ENCODE assay signal across 22 cellular contexts in the genomic region with DNA sequence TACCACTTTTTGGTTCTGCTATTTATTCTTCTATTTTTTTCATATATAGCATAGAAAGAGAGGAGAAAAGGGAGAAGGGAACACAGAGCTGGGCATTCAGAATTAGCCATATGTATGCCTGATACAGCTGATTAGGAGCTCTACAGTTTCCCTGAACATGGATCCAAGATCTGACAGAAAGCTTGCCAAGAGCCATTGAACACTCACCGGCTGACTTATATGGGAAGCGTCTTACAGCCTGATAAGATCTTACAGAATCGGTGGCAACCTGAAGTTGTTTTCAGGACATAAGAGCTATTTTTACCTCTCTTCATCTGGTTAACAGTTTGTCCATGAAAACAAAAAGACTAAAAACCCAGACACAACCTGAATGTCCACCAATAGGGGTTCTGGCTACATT. TPM values are rescaled to one million over a fixed set of nuclear protein-coding genes. Genes with fewer than 3 reads are reported as not detected.
DNase-seq lines count a peak whose midpoint lies in the region; ATAC-seq, FAIRE-seq and TF ChIP-seq lines count a peak whose summit lies in the region.
"Had no signal": no experiment of that assay in that cellular context is flagged by ENCODE, and none has a peak within 500 bp of the region (broad histone marks: within the 10 kb centered on the region; RNA-seq: fewer than 3 reads in every experiment).

No MANE protein-coding gene starts in this region.

- H2BK20ac ChIP-seq in IMR-90 (ENCODE audit: low read depth, low read length): no peak overlapping the region

- H2AK9ac ChIP-seq in IMR-90 (replicated peaks; ENCODE audit: low read depth, low read length, poor library complexity): no peak overlapping the region

- peaks cover 26% of the 10 kb centered on the region for H3K4me1 ChIP-seq in cardiac muscle cell (ENCODE audit: low read depth)
- peaks cover 0 to 18% of the 10 kb centered on the region in 2 donors for H3K4me1 ChIP-seq in right atrium auricular region
- peaks cover 3% of the 10 kb centered on the region; the same call in 1 of the 2 replicates for H3K4me1 ChIP-seq in IMR-90 (ENCODE audit: control insufficient read depth, insufficient read depth, low read length)
- no peaks in the 10 kb centered on the region for H3K4me1 ChIP-seq in small intestine (ENCODE audit: control insufficient read depth in 2 of 2, insufficient read depth in 1 of 2, low read depth in 1 of 2, low read length in 1 of 2)
- peaks cover 10% of the 10 kb centered on the region for H3K4me1 ChIP-seq in BE2C
- H3K4me1 ChIP-seq: SJSA1, uterus had no signal

- no peak overlapping the region for H2AK5ac ChIP-seq in IMR-90 (ENCODE audit: low read depth, low read length)

- POLR2A ChIA-PET in IMR-90 (lab: Charles Lee; ENCODE audit: unreplicated experiment): no interaction called here

- CTCF ChIA-PET in IMR-90 (lab: Yijun Ruan, JAX): interaction anchor here (2.7 kb wide), 1 partner anchor 18 kb away, joined by 9 read pairs; no protein-coding TSS in a partner anchor

- ATAC-seq in IMR-90 (ENCODE audit: low read depth): no peak
- ATAC-seq in GM21447 (IDR thresholded peaks at IDR 0.05; ENCODE audit: unreplicated experiment): no peak
- ATAC-seq: activated CD4-positive, alpha-beta T cell treated with anti-CD3 and anti-CD28 coated beads for 36 hours; stimulated activated effector memory CD8-positive, alpha-beta T cell treated with anti-CD3 and anti-CD28 coated beads, Interleukin-12 subunit alpha, Interleukin-12 subunit beta, amount 100 ng/mL, for 72 hours had no signal

- no peak overlapping the region for H2AFZ ChIP-seq in IMR-90 (replicated peaks; ENCODE audit: low read length, poor library complexity)

- peak overlapping the region; percentile 44 for H3K27ac ChIP-seq in cardiac muscle cell
- H3K27ac ChIP-seq in right atrium auricular region: peak overlapping the region in 1 of 2 donors; percentile 46
- H3K27ac ChIP-seq in IMR-90 (ENCODE audit: insufficient read depth, low read length): no peak overlapping the region
- H3K27ac ChIP-seq in small intestine (ENCODE audit: low read depth in 1 of 2, low read length in 1 of 2): no peak overlapping the region
- H3K27ac ChIP-seq: brain microvascular endothelial cell, SJSA1, uterus had no signal

- no peak overlapping the region for H3K4me2 ChIP-seq in IMR-90 (ENCODE audit: low read depth, low read length)
- H3K4me2 ChIP-seq: smooth muscle cell had no signal

- no peaks in the 10 kb centered on the region for H4K20me1 ChIP-seq in IMR-90 (ENCODE audit: insufficient read depth, low read length)

- H3K23ac ChIP-seq in IMR-90 (ENCODE audit: low read depth, low read length): no peak overlapping the region

- H3K4me3 ChIP-seq in cardiac muscle cell: no peak overlapping the region
- H3K4me3 ChIP-seq in right atrium auricular region: no peak overlapping the region
- no peak overlapping the region for H3K4me3 ChIP-seq in IMR-90 (ENCODE audit: insufficient read depth, low read depth, low read length)
- no peak overlapping the region for H3K4me3 ChIP-seq in small intestine (ENCODE audit: low read depth in 1 of 2, low read length in 2 of 2)
- no peak overlapping the region for H3K4me3 ChIP-seq in BE2C (ENCODE audit: low read depth, low read length)
- H3K4me3 ChIP-seq: SJSA1, smooth muscle cell, uterus had no signal

- no peak overlapping the region for H2BK15ac ChIP-seq in IMR-90 (ENCODE audit: low read depth, low read length)

- H4K8ac ChIP-seq in IMR-90 (ENCODE audit: low read depth in 2 of 2, low read length in 2 of 2): no peak overlapping the region

- no CpG with 5 or more reads among the region's 3 CpGs for WGBS in IMR-90 (ENCODE audit: extremely low coverage in 2 of 2, insufficient read length in 1 of 2), 2 experiments
- WGBS in small intestine, 3 donors: 8 to 26% (median 17%) methylated on average over 3 of the region's 3 CpGs

- H3K18ac ChIP-seq in IMR-90 (ENCODE audit: low read depth, low read length): no peak overlapping the region

- no peak overlapping the region for H4K5ac ChIP-seq in IMR-90 (ENCODE audit: low read depth, low read length)

- H3K27me3 ChIP-seq in cardiac muscle cell (no peaks in the 10 kb centered on the region), right atrium auricular region (no peaks in the 10 kb centered on the region), IMR-90 (ENCODE audit: control insufficient read depth, insufficient read depth, low read length) (peaks cover 11% of the 10 kb centered on the region), small intestine (ENCODE audit: control insufficient read depth in 2 of 2, insufficient read depth in 2 of 2, low read length in 2 of 2) (no peaks in the 10 kb centered on the region), BE2C (no peaks in the 10 kb centered on the region; the same call in 1 of the 2 replicates)
- H3K27me3 ChIP-seq: brain microvascular endothelial cell, SJSA1, uterus had no signal

- no TSS peak for BruUV-seq in IMR-90 (replicated peaks; lab: Mats Ljungman, UMichigan)

- DNase-seq in cardiac muscle cell (ENCODE audit: low read depth in 1 of 2, low spot score in 1 of 2) (peak in 1 of 2 donors; percentile 5), right atrium auricular region (ENCODE audit: low spot score) (no peak), IMR-90 (peak; percentile 30), cerebellar cortex (ENCODE audit: low spot score) (peak; percentile 33), small intestine (peak; percentile 50), hepatic stellate cell (ENCODE audit: low spot score) (no peak), BE2C (no peak)
- DNase-seq: activated CD4-positive, alpha-beta T cell treated with anti-CD3 and anti-CD28 coated beads for 36 hours; activated T-cell treated with anti-CD3 and anti-CD28 coated beads, Interleukin-2, amount 50 U/mL, for 1 hour; brain microvascular endothelial cell; COR-L47; EL; kidney; NCI-H1436 treated with DMSO at 0.1 percent for 48 hours; NCI-H524 treated with DMSO at 0.1 percent for 48 hours; substantia nigra; uterus had no signal

- no peak for TF ChIP-seq RAD21 in IMR-90 (IDR thresholded peaks at IDR 0.05; ENCODE audit: low read length)

- FAIRE-seq in small intestine (lab: Jason Lieb, UNC): no peak
- FAIRE-seq: kidney, RCC 7860 had no signal

- no peaks in the 10 kb centered on the region for H3K36me3 ChIP-seq in cardiac muscle cell
- H3K36me3 ChIP-seq in right atrium auricular region: no peaks in the 10 kb centered on the region
- no peaks in the 10 kb centered on the region for H3K36me3 ChIP-seq in IMR-90 (ENCODE audit: control insufficient read depth, insufficient read depth, low read length)
- H3K36me3 ChIP-seq in small intestine (ENCODE audit: control insufficient read depth in 2 of 2, insufficient read depth in 2 of 2, low read length in 2 of 2): no peaks in the 10 kb centered on the region
- H3K36me3 ChIP-seq in BE2C: no peaks in the 10 kb centered on the region
- H3K36me3 ChIP-seq: brain microvascular endothelial cell, SJSA1, uterus had no signal

- intact Hi-C loops in IMR-90 (cut with micrococcal nuclease): no loop called here

- no peak overlapping the region for H3K9ac ChIP-seq in IMR-90 (ENCODE audit: low read depth, low read length)

- H3K4ac ChIP-seq in IMR-90 (ENCODE audit: low read depth, low read length): no peak overlapping the region

- in situ Hi-C loops in IMR-90 (cut with MboI; ENCODE audit: low sequenced_read_pairs): no loop called here

- H3K79me1 ChIP-seq in IMR-90 (ENCODE audit: low read depth in 1 of 2, low read length in 2 of 2): no peaks in the 10 kb centered on the region

- no peaks in the 10 kb centered on the region for H3K9me1 ChIP-seq in IMR-90 (ENCODE audit: insufficient read depth, low read length)

- H2BK5ac ChIP-seq in IMR-90 (ENCODE audit: low read depth, low read length, poor library complexity, severe bottlenecking): no peak overlapping the region

- H4K91ac ChIP-seq in IMR-90 (ENCODE audit: insufficient read depth, low read depth, low read length): no peak overlapping the region

- TF ChIP-seq CTCF in cardiac muscle cell (IDR thresholded peaks at IDR 0.05; ENCODE audit: low read depth, low read length) (no peak), right atrium auricular region (IDR thresholded peaks at IDR 0.05) (no peak), IMR-90 (conservative IDR thresholded peaks at IDR 0.05; ENCODE audit: low read depth, low read length) (no peak), BE2C (IDR thresholded peaks at IDR 0.05; ENCODE audit: low read depth, low read length) (no peak)

- no peak for TF ChIP-seq POLR2A in IMR-90 (IDR thresholded peaks at IDR 0.05; ENCODE audit: low read depth, low read length)

- H3K56ac ChIP-seq in IMR-90 (ENCODE audit: extremely low read depth, insufficient read depth, low read length): no peak overlapping the region

- no peak overlapping the region for H3K14ac ChIP-seq in IMR-90 (replicated peaks; ENCODE audit: low read depth, low read length)

- dilution Hi-C loops in IMR-90 (cut with HindIII; ENCODE audit: low sequenced_read_pairs, unreplicated experiment): no loop called here

- H3K9me3 ChIP-seq in cardiac muscle cell (ENCODE audit: low read depth) (no peaks in the 10 kb centered on the region), right atrium auricular region (no peaks in the 10 kb centered on the region), IMR-90 (ENCODE audit: control insufficient read depth, insufficient read depth, low read length) (no peaks in the 10 kb centered on the region), small intestine (ENCODE audit: control insufficient read depth, low read depth) (no peaks in the 10 kb centered on the region), BE2C (no peaks in the 10 kb centered on the region; the same call in 1 of the 2 replicates)
- H3K9me3 ChIP-seq: SJSA1, uterus had no signal

- H2BK120ac ChIP-seq in IMR-90 (ENCODE audit: low read depth, low read length): no peak overlapping the region

TF ChIP-seq in IMR-90, 13 proteins besides CTCF, POLR2A, EP300 and RAD21 (continues in another document):
- no peak for TF ChIP-seq BHLHE40 (IDR thresholded peaks at IDR 0.05; ENCODE audit: low read depth, low read length)

RNA-seq across cellular contexts. Expression of a gene that starts 22.0 kb away (rescaled TPM):
- total RNA-seq in cardiac muscle cell: 8.3 and 11.3 TPM in 2 replicates
- 7.4 and 9.3 TPM in 2 replicates for polyA plus RNA-seq in cardiac muscle cell
- total RNA-seq in right atrium auricular region: 1 to 10 TPM; 7.3 to 7.5 TPM
- 2.0 and 2.8 TPM in 2 replicates for total RNA-seq in IMR-90 (2012; rRNA removed)
- polyA plus RNA-seq in IMR-90 (2012; rRNA removed): 1.3 and 1.6 TPM in 2 replicates
- polyA plus RNA-seq in IMR-90 (2012; cell fraction: cytosol; rRNA removed): 0.29 and 0.40 TPM in 2 replicates
- 0.67 and 4.9 TPM in 2 replicates for polyA plus RNA-seq in IMR-90 (2012; cell fraction: nucleus; rRNA removed; ENCODE audit: low replicate concordance)
- 1 to 10 TPM in 1 of 3 donors, under 1 TPM in 2; 0.81 to 2.4 (median 0.89) TPM for polyA plus RNA-seq in small intestine
- polyA plus RNA-seq in BE2C (2012; ENCODE audit: insufficient read depth, insufficient read length, low read depth): 2.2 TPM

RNA-seq across cellular contexts. Expression of a gene that starts 48.1 kb away (rescaled TPM):
- total RNA-seq in cardiac muscle cell: 10.0 and 12.9 TPM in 2 replicates
- 8.5 and 9.0 TPM in 2 replicates for polyA plus RNA-seq in cardiac muscle cell
- total RNA-seq in right atrium auricular region: 10 to 100 TPM in 1 of 2 donors, 1 to 10 TPM in 1; 2.6 to 10.8 TPM
- total RNA-seq in IMR-90 (2012; rRNA removed): 0.90 and 1.1 TPM in 2 replicates
- polyA plus RNA-seq in IMR-90 (2012; rRNA removed): 0.36 and 0.38 TPM in 2 replicates
- 0.14 and 0.18 TPM in 2 replicates for polyA plus RNA-seq in IMR-90 (2012; cell fraction: cytosol; rRNA removed)
- 0.63 and 0.66 TPM in 2 replicates for polyA plus RNA-seq in IMR-90 (2012; cell fraction: nucleus; rRNA removed; ENCODE audit: low replicate concordance)
- under 1 TPM in 1 of 3 donors, not detected in 2; 0.88 TPM for polyA plus RNA-seq in small intestine
- 0.86 TPM for polyA plus RNA-seq in BE2C (2012; ENCODE audit: insufficient read depth, insufficient read length, low read depth)

Comparison
In these comparisons a context has a peak if more than half of its experiments do, and no peak if none do; other contexts are left out.
1. DNase-seq: peak in IMR-90 (single experiment), cerebellar cortex (single experiment) and small intestine (single experiment); none in right atrium auricular region (single experiment), hepatic stellate cell (single experiment) and BE2C (single experiment).